In the genomic region with DNA sequence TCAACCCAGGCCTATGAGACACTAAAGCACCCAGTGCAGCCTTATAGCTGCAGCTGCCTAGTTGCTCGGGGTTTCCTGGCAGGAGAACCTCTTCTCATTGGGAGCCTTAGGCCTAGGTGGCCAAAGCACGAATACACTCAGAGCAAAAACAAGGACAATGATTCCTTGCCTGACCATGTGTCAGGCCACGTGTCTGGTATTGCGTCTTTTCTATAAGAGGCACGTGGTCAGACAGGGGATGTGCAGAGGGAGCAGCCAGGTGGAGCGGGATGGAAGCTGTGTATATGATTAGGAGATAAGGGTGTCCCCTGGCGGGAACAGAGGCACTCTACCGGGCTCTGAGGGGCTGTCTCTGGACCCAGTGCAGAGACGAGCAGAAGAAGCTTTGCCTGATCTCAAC, we compare ENCODE assay signal across 23 cellular contexts. TPM values are rescaled to one million over a fixed set of nuclear protein-coding genes. Genes with fewer than 3 reads are reported as not detected.
"Had no signal": no experiment of that assay in that cellular context is flagged by ENCODE, and none has a peak within 500 bp of the region (broad histone marks: within the 10 kb centered on the region; RNA-seq: fewer than 3 reads in every experiment).

No MANE protein-coding gene starts in this region.

- H3K4me3 ChIP-seq: MG63, SJSA1 had no signal

- DNase-seq: Karpas-422, KG1, MG63, NCI-H1092, NCI-H1105 treated with DMSO at 0.1 percent for 48 hours, NCI-H1417 treated with DMSO at 0.1 percent for 48 hours, NCI-H146, NCI-H1694 treated with DMSO at 0.1 percent for 48 hours, NCI-H1930, NCI-H2081, NCI-H2107, NCI-H2227 treated with DMSO at 0.1 percent for 48 hours, NCI-H524 treated with DMSO at 0.1 percent for 48 hours, NCI-H69, NCI-H774, Right ventricle myocardium superior, RPMI8226, SIG-M5, SK-N-SH had no signal

- H3K9me3 ChIP-seq: MG63, SJSA1, SK-N-SH had no signal

- H3K9ac ChIP-seq: SK-N-SH had no signal

- FAIRE-seq: HTR-8/SVneo, RCC 7860 had no signal

- H3K36me3 ChIP-seq: MG63, SJSA1 had no signal

- H3K27ac ChIP-seq: HL-60, SJSA1 had no signal

- H3K4me1 ChIP-seq: SJSA1 had no signal

- H3K27me3 ChIP-seq: MG63 had no signal

- H3K4me2 ChIP-seq: SK-N-SH had no signal

RNA-seq across cellular contexts. Expression of a gene that starts 26.4 kb away (rescaled TPM):
- total RNA-seq: Right ventricle myocardium superior, SJSA1 had no signal

RNA-seq across cellular contexts. Expression of a gene that starts 42.8 kb away (rescaled TPM):
- total RNA-seq: Right ventricle myocardium superior, SJSA1 had no signal
